Comparison of ENCODE assay signal across 8 cellular contexts in genomic region chr12:3655331-3655900, GRCh38.
A peak's percentile ranks its signal among the peaks of the same experiment; 100 is the strongest.
DNase-seq lines count a peak whose midpoint lies in the region; ATAC-seq and TF ChIP-seq lines count a peak whose summit lies in the region.

No MANE protein-coding gene starts in this region.

- TF ChIP-seq POLR2A in heart left ventricle (IDR thresholded peaks at IDR 0.05), result no peak

- peaks cover 0 to 19% (median 5%) of the 10 kb centered on the region in 12 donors for H3K4me1 ChIP-seq in heart left ventricle

- no peaks in the 10 kb centered on the region for H3K4me1 Mint-ChIP-seq in osteocyte (ENCODE audit: unreplicated experiment)

- no peak overlapping the region for H3K4me3 Mint-ChIP-seq in osteocyte (ENCODE audit: unreplicated experiment)

- DNase-seq in heart left ventricle (no peak), Right ventricle myocardium inferior (ENCODE audit: missing footprints) (no peak), NCI-H2227 (lab: John Stamatoyannopoulos, UW; ENCODE audit: unreplicated experiment) (peak; percentile 39), osteocyte (ENCODE audit: extremely low spot score, unreplicated experiment) (no peak)
- DNase-seq in stimulated activated CD4-positive, alpha-beta T cell treated with anti-CD3 and anti-CD28 coated beads, Interleukin-2, amount 100 ng/mL, for 48 hours, result no peak

- intact Hi-C loops in heart left ventricle (cut with DNase I), result loop anchor here in 5 of 10 donors (1.0 to 10.0 kb wide), 4 partner anchors 57 to 353 kb away; no protein-coding TSS in a partner anchor
- intact Hi-C loops in Right ventricle myocardium inferior (cut with DNase I), result no loop called here

- ATAC-seq in heart left ventricle (peak in 3 of 4 donors; percentile 40 to 68 (median 55)), Right ventricle myocardium inferior (no peak), GM21447 (IDR thresholded peaks at IDR 0.05; ENCODE audit: unreplicated experiment) (no peak), HG03565 (IDR thresholded peaks at IDR 0.05; ENCODE audit: unreplicated experiment) (no peak)

- 33 to 41% (median 37%) methylated on average over 2 to 4 of the region's 4 CpGs for WGBS in heart left ventricle, 4 donors

- H3K27ac ChIP-seq in heart left ventricle, result no peak overlapping the region
- H3K27ac ChIP-seq in cingulate gyrus (ENCODE audit: low read depth, low read length), result peak overlapping the region; percentile 49

- no peaks in the 10 kb centered on the region for H3K36me3 Mint-ChIP-seq in osteocyte (ENCODE audit: unreplicated experiment)

- H3K9me3 ChIP-seq in heart left ventricle, result no peaks in the 10 kb centered on the region

- H3K27ac Mint-ChIP-seq in osteocyte (ENCODE audit: unreplicated experiment), result no peak overlapping the region

- H3K27me3 Mint-ChIP-seq in osteocyte (ENCODE audit: unreplicated experiment), result peaks cover 23% of the 10 kb centered on the region

- H3K27me3 ChIP-seq in heart left ventricle, result no peaks in the 10 kb centered on the region

- H3K36me3 ChIP-seq in heart left ventricle, result peaks cover 0 to 36% (median 0%) of the 10 kb centered on the region in 9 donors

- peak in 8 of 12 donors; percentile 8 to 46 (median 26) for TF ChIP-seq CTCF in heart left ventricle (IDR thresholded peaks at IDR 0.05)
- TF ChIP-seq CTCF in osteocyte (IDR thresholded peaks at IDR 0.05), result peak; percentile 18

- no peaks in the 10 kb centered on the region for H3K9me3 Mint-ChIP-seq in osteocyte (ENCODE audit: unreplicated experiment)

- no peak overlapping the region for H3K4me3 ChIP-seq in heart left ventricle

Comparison
In these comparisons a context has a peak if more than half of its experiments do, and no peak if none do; other contexts are left out.
1. ATAC-seq: peak in heart left ventricle (3 of 4); none in Right ventricle myocardium inferior (single experiment), GM21447 (single experiment) and HG03565 (single experiment).